Comparison of ENCODE assay signal across 10 cellular contexts in the genomic region with DNA sequence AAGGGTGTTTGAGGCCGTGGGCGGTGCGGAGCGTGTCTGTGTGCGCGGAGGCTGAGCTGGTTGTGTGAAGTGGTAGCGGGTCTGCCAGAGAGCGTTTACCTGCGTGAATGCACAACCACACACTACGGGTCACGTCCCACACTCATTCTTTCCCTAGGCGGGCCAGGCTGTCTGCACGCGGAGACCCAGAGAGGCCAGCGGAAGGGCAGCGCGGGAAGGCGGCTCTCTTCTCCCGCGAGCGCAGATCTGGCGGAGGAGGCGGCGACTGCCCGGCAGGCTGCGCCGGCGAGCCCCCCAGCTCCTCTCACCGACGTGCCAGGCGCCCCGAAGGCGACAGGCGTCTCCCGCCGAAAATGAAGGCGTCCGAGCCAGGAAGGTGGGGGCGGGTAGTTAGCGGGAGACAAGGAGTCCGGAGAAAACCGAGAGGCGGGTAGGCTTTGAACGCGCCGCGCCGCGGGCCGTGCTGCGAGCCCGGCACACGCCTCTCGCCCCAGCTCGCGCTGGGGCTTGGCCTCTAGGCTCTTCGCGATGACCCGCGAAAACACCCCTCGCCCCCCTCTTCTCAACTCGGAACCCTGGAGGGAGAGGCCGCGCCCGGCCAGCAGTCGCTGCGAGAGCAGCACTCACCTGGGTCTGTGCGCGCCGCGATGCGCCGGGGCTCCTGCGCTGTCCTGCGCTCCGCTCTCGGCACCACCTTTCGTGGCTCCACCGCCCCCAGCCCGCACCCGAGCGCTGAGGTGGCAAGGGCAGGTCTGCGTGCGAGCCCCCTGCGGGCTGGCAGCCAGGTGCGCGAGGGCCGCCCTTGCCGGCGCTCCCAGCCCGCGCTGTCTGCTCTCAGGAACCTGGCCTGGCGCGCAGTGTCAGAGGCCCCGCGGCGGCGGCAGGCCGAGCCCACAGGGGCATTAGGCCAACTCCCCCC. TPM values are rescaled to one million over a fixed set of nuclear protein-coding genes. Genes with fewer than 3 reads are reported as not detected.
DNase-seq lines count a peak whose midpoint lies in the region; ATAC-seq and TF ChIP-seq lines count a peak whose summit lies in the region.
"Had no signal": no experiment of that assay in that cellular context is flagged by ENCODE, and none has a peak within 500 bp of the region (broad histone marks: within the 10 kb centered on the region; RNA-seq: fewer than 3 reads in every experiment).

No MANE protein-coding gene starts in this region.

- TF ChIP-seq CTCF in fibroblast of pulmonary artery (IDR thresholded peaks at IDR 0.05; ENCODE audit: low read length, missing control alignments) (no peak), prostate gland (IDR thresholded peaks at IDR 0.05) (no peak)

- H3K4me3 ChIP-seq in SJCRH30 (peak overlapping the region; percentile 67), fibroblast of pulmonary artery (replicated peaks; ENCODE audit: low read depth, low read length) (peak overlapping the region; percentile 55), prostate gland (peak overlapping the region; percentile 45 to 48)

- no peaks in the 10 kb centered on the region for H3K36me3 ChIP-seq in SJCRH30
- H3K36me3 ChIP-seq in prostate gland: no peaks in the 10 kb centered on the region

- H3K27me3 ChIP-seq in SJCRH30: no peaks in the 10 kb centered on the region
- peaks cover 50% of the 10 kb centered on the region for H3K27me3 ChIP-seq in prostate gland (replicated peaks; ENCODE audit: insufficient read depth)

- ATAC-seq in HG02870 (IDR thresholded peaks at IDR 0.05; ENCODE audit: unreplicated experiment): no peak

- peak; percentile 26 for DNase-seq in COLO668 (lab: John Stamatoyannopoulos, UW; ENCODE audit: unreplicated experiment)
- DNase-seq in SJCRH30: no peak
- DNase-seq in fibroblast of pulmonary artery (ENCODE audit: low read depth): peak; percentile 25
- DNase-seq in prostate gland (ENCODE audit: low spot score): no peak
- DNase-seq in stimulated activated CD4-positive, alpha-beta T cell treated with anti-CD3 and anti-CD28 coated beads, Interleukin-4, amount 100 ng/mL, for 4 hours: no peak
- DNase-seq in GDM1 (lab: John Stamatoyannopoulos, UW): no peak
- DNase-seq in OCI-M1 (lab: John Stamatoyannopoulos, UW): no peak
- DNase-seq: SHP77 treated with DMSO at 0.1 percent for 48 hours; stimulated activated CD4-positive, alpha-beta T cell treated with anti-CD3 and anti-CD28 coated beads, Interleukin-15, amount 100 ng/mL, for 24 hours had no signal

- no peak for TF ChIP-seq POLR2A in prostate gland (IDR thresholded peaks at IDR 0.05)

- intact Hi-C loops in prostate gland (cut with DNase I): loop anchor here (2.0 to 5.0 kb wide), 2 partner anchors 165 to 206 kb away; no protein-coding TSS in a partner anchor

- H3K9me3 ChIP-seq in SJCRH30 (replicated peaks) (no peaks in the 10 kb centered on the region), prostate gland (no peaks in the 10 kb centered on the region)

- H3K4me1 ChIP-seq in SJCRH30 (peaks cover 12% of the 10 kb centered on the region; the same call in 1 of the 2 replicates), prostate gland (replicated peaks) (peaks cover 8% of the 10 kb centered on the region)

- H3K27ac ChIP-seq in SJCRH30: peak overlapping the region; percentile 89
- peak overlapping the region; percentile 85 to 87 for H3K27ac ChIP-seq in prostate gland

- 1% methylated on average over 99 of the region's 99 CpGs for WGBS in prostate gland

RNA-seq across cellular contexts. Expression of gene FOXF1, which starts 2.0 kb away (rescaled TPM):
- total RNA-seq in SJCRH30 (2014; rRNA removed; shearing (Covaris generic)): 24.6 and 24.9 TPM in 2 replicates
- 1 to 10 TPM; 5.3 to 6.9 TPM for total RNA-seq in prostate gland

RNA-seq across cellular contexts. Expression of gene MTHFSD, which starts 46.7 kb away (rescaled TPM):
- 5.9 and 7.2 TPM in 2 replicates for total RNA-seq in SJCRH30 (2014; rRNA removed; shearing (Covaris generic))
- 10 to 100 TPM; 23.7 to 43.8 TPM for total RNA-seq in prostate gland

RNA-seq across cellular contexts. Expression of gene FOXC2, which starts 58.3 kb away (rescaled TPM):
- 3.0 and 3.1 TPM in 2 replicates for total RNA-seq in SJCRH30 (2014; rRNA removed; shearing (Covaris generic))
- total RNA-seq in prostate gland: 1 to 10 TPM in 1 of 2 donors, under 1 TPM in 1; 0.41 to 6.5 TPM

Comparison
In these comparisons a context has a peak if more than half of its experiments do, and no peak if none do; other contexts are left out.
1. DNase-seq: peak in COLO668 (single experiment) and fibroblast of pulmonary artery (single experiment); none in SJCRH30 (0 of 2), prostate gland (single experiment), stimulated activated CD4-positive, alpha-beta T cell treated with anti-CD3 and anti-CD28 coated beads, Interleukin-4, amount 100 ng/mL, for 4 hours (0 of 2), GDM1 (single experiment) and OCI-M1 (single experiment).
2. Peak in every context shown above with its lines, with median percentiles within 50 percentile points of each other: H3K4me3 ChIP-seq.